8 cellular contexts compared by ENCODE assay signal in genomic region chr11:119030029-119030328, GRCh38. TPM values are rescaled to one million over a fixed set of nuclear protein-coding genes. Genes with fewer than 3 reads are reported as not detected.
DNase-seq lines count a peak whose midpoint lies in the region; FAIRE-seq and TF ChIP-seq lines count a peak whose summit lies in the region.

No MANE protein-coding gene starts in this region.

- H3K27me3 ChIP-seq in H7 (ENCODE audit: control insufficient read depth, insufficient read depth, low read length) (no peaks in the 10 kb centered on the region), Peyer's patch (no peaks in the 10 kb centered on the region), esophagus muscularis mucosa (no peaks in the 10 kb centered on the region)

- H3K9me3 ChIP-seq in Peyer's patch (no peaks in the 10 kb centered on the region), esophagus muscularis mucosa (no peaks in the 10 kb centered on the region)

- DNase-seq in D721Med (ENCODE audit: insufficient read length, low spot score) (peak; percentile 5), H7 (no peak), Peyer's patch (no peak), esophagus muscularis mucosa (ENCODE audit: extremely low spot score) (no peak), retinal pigment epithelial cell (ENCODE audit: low read depth) (no peak), NOMO-1 treated with DMSO at 0.1 percent for 48 hours (lab: John Stamatoyannopoulos, UW; ENCODE audit: unreplicated experiment) (no peak), NCI-H1930 (lab: John Stamatoyannopoulos, UW) (no peak), D341Med (ENCODE audit: low spot score) (no peak)

- H3K4me3 ChIP-seq in H7 (ENCODE audit: insufficient read depth, low read depth, low read length): peak overlapping the region; percentile 96
- peak overlapping the region; percentile 68 to 81 (median 74) for H3K4me3 ChIP-seq in Peyer's patch
- H3K4me3 ChIP-seq in esophagus muscularis mucosa: peak overlapping the region; percentile 68 to 94 (median 80)
- peak overlapping the region; percentile 85 for H3K4me3 ChIP-seq in retinal pigment epithelial cell (ENCODE audit: low read length)

- intact Hi-C loops in esophagus muscularis mucosa (cut with DNase I): no loop called here

- TF ChIP-seq POLR2A in Peyer's patch (IDR thresholded peaks at IDR 0.05) (no peak), esophagus muscularis mucosa (IDR thresholded peaks at IDR 0.05; ENCODE audit: low read depth) (no peak)

- H3K27ac ChIP-seq in Peyer's patch: peak overlapping the region; percentile 86 to 93 (median 88)
- H3K27ac ChIP-seq in esophagus muscularis mucosa (replicated peaks in 1 of 4): peak overlapping the region; percentile 80 to 87 (median 82)

- H3K36me3 ChIP-seq in H7 (replicated peaks; ENCODE audit: control insufficient read depth, insufficient read depth, low read length) (peaks cover 35% of the 10 kb centered on the region), Peyer's patch (peaks cover 0 to 20% (median 0%) of the 10 kb centered on the region in 3 donors), esophagus muscularis mucosa (peaks cover 0 to 36% (median 29%) of the 10 kb centered on the region in 4 donors)

- WGBS in esophagus muscularis mucosa: 54% methylated on average over 2 of the region's 13 CpGs

- TF ChIP-seq CTCF in D721Med (IDR thresholded peaks at IDR 0.05; ENCODE audit: insufficient read depth, missing control alignments) (no peak), Peyer's patch (IDR thresholded peaks at IDR 0.05) (no peak), esophagus muscularis mucosa (IDR thresholded peaks at IDR 0.05) (no peak), retinal pigment epithelial cell (conservative IDR thresholded peaks at IDR 0.05; ENCODE audit: low read depth, low read length) (no peak)

- FAIRE-seq in D721Med (lab: Jason Lieb, UNC): no peak

- TF ChIP-seq EP300 in esophagus muscularis mucosa (IDR thresholded peaks at IDR 0.05): no peak

- H3K4me1 ChIP-seq in Peyer's patch (peaks cover 0 to 38% (median 4%) of the 10 kb centered on the region in 4 donors), esophagus muscularis mucosa (peaks cover 11 to 30% (median 21%) of the 10 kb centered on the region in 4 donors)

RNA-seq across cellular contexts. Expression of gene SLC37A4, which starts 0.7 kb away (rescaled TPM):
- total RNA-seq in H7 (2014; rRNA removed; shearing (Covaris generic)): 53.2 and 54.5 TPM in 2 replicates
- total RNA-seq in Peyer's patch (100 to 1,000 TPM in 3 of 4 donors, 10 to 100 TPM in 1; 18.2 to 253 (median 209) TPM), esophagus muscularis mucosa (10 to 100 TPM in 1 of 4 donors, 1 to 10 TPM in 3; 5.8 to 11.7 (median 9.5) TPM)

RNA-seq across cellular contexts. Expression of gene TRAPPC4, which starts 11.4 kb away (rescaled TPM):
- 78.3 and 98.2 TPM in 2 replicates for total RNA-seq in H7 (2014; rRNA removed; shearing (Covaris generic))
- 100 to 1,000 TPM in 1 of 4 donors, 10 to 100 TPM in 3; 52.8 to 104 (median 77.8) TPM for total RNA-seq in Peyer's patch
- total RNA-seq in esophagus muscularis mucosa: 10 to 100 TPM; 38.2 to 47.2 (median 42.4) TPM

RNA-seq across cellular contexts. Expression of gene RPS25, which starts 11.8 kb away (rescaled TPM):
- total RNA-seq in H7 (2014; rRNA removed; shearing (Covaris generic)): 881 and 959 TPM in 2 replicates
- 1,000 to 10,000 TPM in 1 of 4 donors, 100 to 1,000 TPM in 3; 369 to 1,310 (median 750) TPM for total RNA-seq in Peyer's patch
- 1,000 to 10,000 TPM; 1,036 to 2,235 (median 1,740) TPM for total RNA-seq in esophagus muscularis mucosa

RNA-seq across cellular contexts. Expression of gene HYOU1, which starts 27.0 kb away (rescaled TPM):
- total RNA-seq in H7 (2014; rRNA removed; shearing (Covaris generic)): 183 and 200 TPM in 2 replicates
- total RNA-seq in Peyer's patch (10 to 100 TPM; 65.2 to 97.7 (median 66.9) TPM), esophagus muscularis mucosa (10 to 100 TPM; 36.1 to 57.5 (median 52.7) TPM)

RNA-seq across cellular contexts. Expression of gene CENATAC, which starts 32.0 kb away (rescaled TPM):
- total RNA-seq in H7 (2014; rRNA removed; shearing (Covaris generic)): 15.7 and 18.0 TPM in 2 replicates
- total RNA-seq in Peyer's patch (100 to 1,000 TPM in 3 of 4 donors, 10 to 100 TPM in 1; 66.4 to 192 (median 105) TPM), esophagus muscularis mucosa (10 to 100 TPM; 22.2 to 55.2 (median 30.8) TPM)
